In genomic region chr7:36048141-36048901, GRCh38 we compare ENCODE assay signal across 8 cellular contexts.
DNase-seq lines count a peak whose midpoint lies in the region; ATAC-seq and TF ChIP-seq lines count a peak whose summit lies in the region.

No MANE protein-coding gene starts in this region.

- intact Hi-C loops in PC-3 (cut with micrococcal nuclease) (no loop called here), psoas muscle (cut with DNase I) (loop anchor here (5.0 kb wide), 2 partner anchors 49 to 69 kb away; no protein-coding TSS in a partner anchor)

- CTCF ChIA-PET in PC-3 (lab: Charles Lee) = no interaction called here

- 10 to 14% (median 11%) methylated on average over 5 of the region's 5 CpGs for WGBS in psoas muscle, 3 donors

- H4K20me1 ChIP-seq in PC-3 (ENCODE audit: low read length) = no peaks in the 10 kb centered on the region

- TF ChIP-seq CTCF in PC-3 (conservative IDR thresholded peaks at IDR 0.05; ENCODE audit: low read depth, low read length) (no peak), fibroblast of mammary gland (conservative IDR thresholded peaks at IDR 0.05; ENCODE audit: control insufficient read depth, insufficient read depth, low read depth, low read length) (no peak), psoas muscle (IDR thresholded peaks at IDR 0.05) (no peak)

- peak overlapping the region; percentile 25; the same call in 1 of the 2 replicates for H2AFZ ChIP-seq in PC-3 (ENCODE audit: low read length)

- no peaks in the 10 kb centered on the region for H3K9me2 ChIP-seq in PC-3 (replicated peaks; ENCODE audit: low read length)

- ATAC-seq in PC-3 = peak; percentile 75
- peak; percentile 90 to 93 (median 92) for ATAC-seq in psoas muscle
- no peak for ATAC-seq in GM19397 (IDR thresholded peaks at IDR 0.05; ENCODE audit: unreplicated experiment)

- H3K79me2 ChIP-seq in PC-3 (ENCODE audit: low read length) = no peaks in the 10 kb centered on the region

- H3K4me1 ChIP-seq in PC-3 (ENCODE audit: insufficient read depth, low read length) (peaks cover 29% of the 10 kb centered on the region), psoas muscle (peaks cover 52% of the 10 kb centered on the region)

- H3K9ac ChIP-seq in PC-3 (ENCODE audit: low read length) = peak overlapping the region; percentile 43; the same call in 1 of the 2 replicates

- H3K27ac ChIP-seq in PC-3 (ENCODE audit: low read length) (peak overlapping the region; percentile 81), psoas muscle (peak overlapping the region; percentile 75), substantia nigra (ENCODE audit: low read depth, low read length, poor library complexity, severe bottlenecking) (no peak overlapping the region)

- no peaks in the 10 kb centered on the region for H3K36me3 ChIP-seq in PC-3 (ENCODE audit: low read depth, low read length)
- no peaks in the 10 kb centered on the region for H3K36me3 ChIP-seq in psoas muscle (ENCODE audit: insufficient read depth in 1 of 2, low read depth in 1 of 2)

- H3K4me3 ChIP-seq in PC-3 (ENCODE audit: low read length) (no peak overlapping the region), fibroblast of mammary gland (ENCODE audit: control insufficient read depth, low read depth, low read length) (no peak overlapping the region), psoas muscle (peak overlapping the region; percentile 1)

- peak; percentile 85 for DNase-seq in GM03348 (ENCODE audit: low spot score)
- peak; percentile 90 for DNase-seq in PC-3
- DNase-seq in fibroblast of mammary gland (ENCODE audit: low read depth) = peak; percentile 96
- DNase-seq in psoas muscle = peak; percentile 39 to 57
- no peak for DNase-seq in substantia nigra (lab: John Stamatoyannopoulos, UW)
- no peak for DNase-seq in glomerular visceral epithelial cell (ENCODE audit: extremely low spot score)
- no peak for DNase-seq in NCI-H1092 (lab: John Stamatoyannopoulos, UW)

- peak overlapping the region; percentile 46 for H3K4me2 ChIP-seq in PC-3 (ENCODE audit: low read length)

- H3F3A ChIP-seq in PC-3 (ENCODE audit: low read length, unreplicated experiment) = no peaks in the 10 kb centered on the region

- no peaks in the 10 kb centered on the region for H3K9me3 ChIP-seq in PC-3 (ENCODE audit: low read length)
- no peaks in the 10 kb centered on the region for H3K9me3 ChIP-seq in psoas muscle

- H3K27me3 ChIP-seq in PC-3 (ENCODE audit: low read length) (no peaks in the 10 kb centered on the region), psoas muscle (ENCODE audit: insufficient read depth in 3 of 3, low read length in 2 of 3) (no peaks in the 10 kb centered on the region)

- no TSS peak for BruUV-seq in PC-3 (replicated peaks; lab: Mats Ljungman, UMichigan)

- POLR2A ChIA-PET in PC-3 (lab: Charles Lee; ENCODE audit: unreplicated experiment) = interaction anchor here (0.6 kb wide), 1 partner anchor 239 kb away, joined by 3 read pairs; no protein-coding TSS in a partner anchor

Comparison
In these comparisons a context has a peak if more than half of its experiments do, and no peak if none do; other contexts are left out.
1. DNase-seq: peak in GM03348 (single experiment), PC-3 (single experiment), fibroblast of mammary gland (single experiment) and psoas muscle (2 of 2); none in substantia nigra (0 of 49), glomerular visceral epithelial cell (single experiment) and NCI-H1092 (single experiment).